In the genomic region with DNA sequence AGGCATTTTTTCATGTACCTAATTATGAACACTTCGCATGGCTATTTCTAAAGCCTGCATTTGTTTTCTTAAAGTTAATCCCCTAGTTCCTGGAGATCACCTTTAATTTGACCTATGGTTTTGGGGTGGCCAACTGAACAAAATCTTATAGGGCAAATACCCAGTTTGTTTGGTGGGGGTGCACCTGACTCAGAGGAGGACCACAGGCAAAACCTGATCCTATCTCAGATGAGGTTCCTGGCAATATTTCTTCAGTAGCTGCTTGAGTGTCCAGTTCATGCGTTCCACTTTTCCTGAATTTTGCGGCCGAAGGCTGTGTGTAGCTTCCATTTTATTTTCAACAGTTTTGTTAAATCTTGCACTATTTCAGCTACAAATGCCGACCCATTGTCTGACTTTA, we compare ENCODE assay signal across 34 cellular contexts. TPM values are rescaled to one million over a fixed set of nuclear protein-coding genes. Genes with fewer than 3 reads are reported as not detected.
"Had no signal": no experiment of that assay in that cellular context is flagged by ENCODE, and none has a peak within 500 bp of the region (broad histone marks: within the 10 kb centered on the region; RNA-seq: fewer than 3 reads in every experiment).

No MANE protein-coding gene starts in this region.

- H3K27ac ChIP-seq: body of pancreas, brain microvascular endothelial cell, breast epithelium, cardiac muscle cell had no signal

- H3K4me1 ChIP-seq: breast epithelium had no signal

- H3K27me3 ChIP-seq: adrenal gland, ascending aorta, body of pancreas, breast epithelium, cardiac muscle cell had no signal

- DNase-seq: activated effector memory CD4-positive, alpha-beta T cell treated with anti-CD3 and anti-CD28 coated beads, Interleukin-2, amount 50 U/mL, for 16 hours; activated effector memory CD4-positive, alpha-beta T cell treated with Interleukin-2 at 50 U/mL for 16 hours; activated gamma-delta T cell; activated gamma-delta T cell treated with Interleukin-2 at 50 U/mL for 16 hours; activated naive CD4-positive, alpha-beta T cell; activated naive CD4-positive, alpha-beta T cell treated with anti-CD3 and anti-CD28 coated beads for 36 hours; activated naive CD4-positive, alpha-beta T cell treated with anti-CD3 and anti-CD28 coated beads, Interleukin-2, amount 10 ng/mL, durations not matched to agents 7 days and 5 days; activated naive CD4-positive, alpha-beta T cell treated with anti-CD3 and anti-CD28 coated beads, Interleukin-2, amount 50 U/mL, for 16 hours; activated naive CD4-positive, alpha-beta T cell treated with Interleukin-2 at 50 U/mL for 16 hours; activated naive CD8-positive, alpha-beta T cell treated with anti-CD3 and anti-CD28 coated beads for 36 hours; activated naive CD8-positive, alpha-beta T cell treated with anti-CD3 and anti-CD28 coated beads, Interleukin-2, amount 10 ng/mL, durations not matched to agents 7 days and 5 days; activated naive CD8-positive, alpha-beta T cell treated with anti-CD3 and anti-CD28 coated beads, Interleukin-2, amount 50 U/mL, for 24 hours; activated T-cell treated with anti-CD3 and anti-CD28 coated beads, Interleukin-2, amount 50 U/mL, for 1 hour; activated T-cell treated with anti-CD3 and anti-CD28 coated beads, Interleukin-2, amount 50 U/mL, for 24 hours; activated T-cell treated with anti-CD3 and anti-CD28 coated beads, Interleukin-2, amount 50 U/mL, for 4 hours; activated T-cell treated with anti-CD3 and anti-CD28 coated beads, Interleukin-2, amount 50 U/mL, for 48 hours; activated T-cell treated with anti-CD3 and anti-CD28 coated beads, Interleukin-2, amount 50 U/mL, for 72 hours; adrenal gland; amniotic stem cell; amygdala; anterior cingulate cortex; aorta; body of pancreas; brain microvascular endothelial cell; caudate nucleus; central memory CD4-positive, alpha-beta T cell; cerebellar nuclear complex had no signal

- H3K36me3 ChIP-seq: adrenal gland, ascending aorta, brain microvascular endothelial cell, breast epithelium, cardiac muscle cell had no signal

- H3K4me3 ChIP-seq: adrenal gland, body of pancreas, breast epithelium, cardiac muscle cell had no signal

- ATAC-seq: activated naive CD4-positive, alpha-beta T cell treated with anti-CD3 and anti-CD28 coated beads, Interleukin-2, amount 50 U/mL, for 72 hours; activated naive CD8-positive, alpha-beta T cell treated with anti-CD3 and anti-CD28 coated beads, Interleukin-2, amount 50 U/mL, for 24 hours; activated T-cell treated with anti-CD3 and anti-CD28 coated beads, Interleukin-2, amount 50 U/mL, for 4 hours; activated T-cell treated with anti-CD3 and anti-CD28 coated beads, Interleukin-2, amount 50 U/mL, for 72 hours; activated T-helper 17 cell treated with anti-CD3 and anti-CD28 coated beads, Interleukin-2, amount 50 U/mL, for 72 hours; body of pancreas had no signal

- FAIRE-seq: astrocyte, bronchial epithelial cell had no signal

- H3K9me3 ChIP-seq: adrenal gland, ascending aorta, body of pancreas, breast epithelium had no signal

RNA-seq across cellular contexts. Expression of gene GMPR, which starts 10.3 kb away (rescaled TPM):
- total RNA-seq: activated T-cell treated with anti-CD3 and anti-CD28 coated beads, Interleukin-2, amount 50 U/mL, for 72 hours had no signal
